In the genomic region with DNA sequence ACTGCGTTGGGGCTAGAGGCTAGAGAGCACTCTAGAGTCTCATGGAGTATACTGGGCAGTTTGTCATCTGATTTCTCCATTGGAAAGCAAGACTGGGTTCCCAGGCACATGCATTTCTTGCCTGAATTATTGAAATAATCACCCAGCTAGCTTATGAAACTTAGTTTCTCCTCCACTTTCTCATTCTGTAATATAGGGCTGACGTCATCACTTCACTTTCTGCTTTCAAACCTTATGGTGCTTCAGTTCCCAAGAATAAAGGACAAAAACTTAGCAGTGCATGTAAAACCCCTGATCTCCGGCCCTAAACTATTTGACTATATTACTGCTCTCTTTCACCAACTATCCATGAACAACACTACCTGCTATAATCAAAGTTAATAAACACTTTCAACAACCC, we compare ENCODE assay signal across 37 cellular contexts.
"Had no signal": no experiment of that assay in that cellular context is flagged by ENCODE, and none has a peak within 500 bp of the region (broad histone marks: within the 10 kb centered on the region; RNA-seq: fewer than 3 reads in every experiment).

No MANE protein-coding gene starts in this region.

- FAIRE-seq: astrocyte, TTC549 had no signal

- H3K27me3 ChIP-seq: adrenal gland, body of pancreas, brain microvascular endothelial cell had no signal

- H3K4me1 Mint-ChIP-seq: activated B cell treated with CpG ODN at 0.5 μM for 24 hours had no signal

- H3K36me3 Mint-ChIP-seq: activated CD4-positive, alpha-beta memory T cell treated with anti-CD3 and anti-CD28 coated beads for 36 hours; activated naive CD4-positive, alpha-beta T cell treated with anti-CD3 and anti-CD28 coated beads, Interleukin-2, amount 50 U/mL, for 72 hours; activated naive CD8-positive, alpha-beta T cell treated with anti-CD3 and anti-CD28 coated beads for 36 hours had no signal

- DNase-seq: activated B cell treated with CpG ODN at 0.5 μM for 24 hours; activated CD4-positive, alpha-beta memory T cell treated with anti-CD3 and anti-CD28 coated beads for 36 hours; activated CD4-positive, alpha-beta T cell treated with anti-CD3 and anti-CD28 coated beads for 4 hours; activated CD4-positive, alpha-beta T cell treated with anti-CD3 and anti-CD28 coated beads, Interleukin-2, amount 10 ng/mL, durations not matched to agents 24 days and 14 days; activated CD4-positive, alpha-beta T cell treated with anti-CD3 and anti-CD28 coated beads, Interleukin-2, amount 50 U/mL, for 1 hour; activated CD4-positive, alpha-beta T cell treated with anti-CD3 and anti-CD28 coated beads, Interleukin-2, amount 50 U/mL, for 4 hours; activated CD4-positive, CD25-positive, alpha-beta regulatory T cell treated with anti-CD3 and anti-CD28 coated beads, Interleukin-2, amount 50 U/mL, for 72 hours; activated CD8-positive, alpha-beta memory T cell treated with anti-CD3 and anti-CD28 coated beads, Interleukin-2, amount 50 U/mL, for 4 hours; activated CD8-positive, alpha-beta T cell treated with anti-CD3 and anti-CD28 coated beads for 36 hours; activated effector memory CD4-positive, alpha-beta T cell treated with anti-CD3 and anti-CD28 coated beads, Interleukin-2, amount 50 U/mL, for 16 hours; activated gamma-delta T cell treated with Interleukin-2 at 50 U/mL for 16 hours; activated naive CD4-positive, alpha-beta T cell; activated naive CD4-positive, alpha-beta T cell treated with anti-CD3 and anti-CD28 coated beads for 36 hours; activated naive CD4-positive, alpha-beta T cell treated with anti-CD3 and anti-CD28 coated beads, Interleukin-2, amount 50 U/mL, for 16 hours; activated naive CD8-positive, alpha-beta T cell treated with anti-CD3 and anti-CD28 coated beads for 36 hours; activated T-cell treated with anti-CD3 and anti-CD28 coated beads for 4 hours; activated T-cell treated with anti-CD3 and anti-CD28 coated beads, Interleukin-2, amount 50 U/mL, for 1 hour; activated T-cell treated with anti-CD3 and anti-CD28 coated beads, Interleukin-2, amount 50 U/mL, for 4 hours; activated T-cell treated with anti-CD3 and anti-CD28 coated beads, Interleukin-2, amount 50 U/mL, for 72 hours; adrenal gland; amniotic stem cell; aorta; body of pancreas; brain microvascular endothelial cell; central memory CD4-positive, alpha-beta T cell; cerebellar nuclear complex; T-helper 1 cell; T-helper 9 cell had no signal

- H3K36me3 ChIP-seq: adrenal gland, brain microvascular endothelial cell, breast epithelium had no signal

- H3K27ac Mint-ChIP-seq: activated B cell treated with CpG ODN at 0.5 μM for 24 hours; activated CD4-positive, alpha-beta memory T cell treated with anti-CD3 and anti-CD28 coated beads for 36 hours; activated CD4-positive, alpha-beta T cell treated with anti-CD3 and anti-CD28 coated beads, Interleukin-2, amount 10 ng/mL, durations not matched to agents 24 days and 14 days; activated CD8-positive, alpha-beta T cell treated with anti-CD3 and anti-CD28 coated beads for 36 hours; activated naive CD4-positive, alpha-beta T cell treated with anti-CD3 and anti-CD28 coated beads for 36 hours; activated naive CD4-positive, alpha-beta T cell treated with anti-CD3 and anti-CD28 coated beads, Interleukin-2, amount 50 U/mL, for 72 hours; activated naive CD8-positive, alpha-beta T cell treated with anti-CD3 and anti-CD28 coated beads for 36 hours; activated T-cell treated with anti-CD3 and anti-CD28 coated beads, Interleukin-2, amount 50 U/mL, for 72 hours; activated T-helper 1 cell treated with anti-CD3 and anti-CD28 coated beads, Interleukin-12 subunit alpha, Interleukin-12 subunit beta, Interleukin-2, Interleukin-4 antibody, amounts not matched to agents 30 ng/mL and 10 ng/mL and 1 ng/mL, durations not matched to agents 14 hours and 24 hours and 36 hours; activated T-helper 17 cell treated with anti-CD3 and anti-CD28 coated beads, Interleukin-2, amount 50 U/mL, for 72 hours; T-helper 1 cell treated with Interleukin-12 subunit alpha and Interleukin-12 subunit beta and Interleukin-4 antibody, amounts not matched to agents 30 μg/mL and 1 μg/mL, for 36 hours; T-helper 2 cell treated with Interferon-gamma antibody and Interleukin-4, amounts not matched to agents 5 μg/mL and 100 μg/mL, for 36 hours had no signal

- H3K4me3 Mint-ChIP-seq: activated B cell treated with CpG ODN at 0.5 μM for 24 hours; activated CD4-positive, alpha-beta memory T cell treated with anti-CD3 and anti-CD28 coated beads for 36 hours; activated CD4-positive, alpha-beta T cell treated with anti-CD3 and anti-CD28 coated beads, Interleukin-2, amount 10 ng/mL, durations not matched to agents 24 days and 14 days; activated CD8-positive, alpha-beta T cell treated with anti-CD3 and anti-CD28 coated beads for 36 hours; activated naive CD4-positive, alpha-beta T cell treated with anti-CD3 and anti-CD28 coated beads for 36 hours; activated naive CD8-positive, alpha-beta T cell treated with anti-CD3 and anti-CD28 coated beads for 36 hours; activated T-cell treated with anti-CD3 and anti-CD28 coated beads, Interleukin-2, amount 50 U/mL, for 4 hours; activated T-cell treated with anti-CD3 and anti-CD28 coated beads, Interleukin-2, amount 50 U/mL, for 72 hours; activated T-helper 1 cell treated with anti-CD3 and anti-CD28 coated beads, Interleukin-12 subunit alpha, Interleukin-12 subunit beta, Interleukin-2, Interleukin-4 antibody, amounts not matched to agents 30 ng/mL and 10 ng/mL and 1 ng/mL, durations not matched to agents 14 hours and 24 hours and 36 hours; activated T-helper 17 cell treated with anti-CD3 and anti-CD28 coated beads, Interleukin-2, amount 50 U/mL, for 72 hours; T-helper 1 cell treated with Interleukin-12 subunit alpha and Interleukin-12 subunit beta and Interleukin-4 antibody, amounts not matched to agents 30 μg/mL and 1 μg/mL, for 36 hours; T-helper 2 cell treated with Interferon-gamma antibody and Interleukin-4, amounts not matched to agents 5 μg/mL and 100 μg/mL, for 36 hours had no signal

- H3K4me1 ChIP-seq: adrenal gland, body of pancreas, breast epithelium had no signal

- ATAC-seq: activated CD8-positive, alpha-beta T cell treated with anti-CD3 and anti-CD28 coated beads for 36 hours; activated naive CD4-positive, alpha-beta T cell treated with anti-CD3 and anti-CD28 coated beads, Interleukin-2, amount 50 U/mL, for 72 hours; activated T-cell treated with anti-CD3 and anti-CD28 coated beads, Interleukin-2, amount 50 U/mL, for 4 hours; activated T-cell treated with anti-CD3 and anti-CD28 coated beads, Interleukin-2, amount 50 U/mL, for 72 hours; activated T-helper 17 cell treated with anti-CD3 and anti-CD28 coated beads, Interleukin-2, amount 50 U/mL, for 72 hours; body of pancreas had no signal

- H3K4me3 ChIP-seq: adrenal gland, body of pancreas, breast epithelium had no signal

- H3K27ac ChIP-seq: adrenal gland, body of pancreas, brain microvascular endothelial cell, breast epithelium, VCaP had no signal

- H3K9me3 Mint-ChIP-seq: activated B cell treated with CpG ODN at 0.5 μM for 24 hours; activated CD4-positive, alpha-beta memory T cell treated with anti-CD3 and anti-CD28 coated beads for 36 hours; activated CD4-positive, alpha-beta T cell treated with anti-CD3 and anti-CD28 coated beads, Interleukin-2, amount 10 ng/mL, durations not matched to agents 24 days and 14 days; activated CD8-positive, alpha-beta T cell treated with anti-CD3 and anti-CD28 coated beads for 36 hours; activated naive CD4-positive, alpha-beta T cell treated with anti-CD3 and anti-CD28 coated beads for 36 hours; activated naive CD4-positive, alpha-beta T cell treated with anti-CD3 and anti-CD28 coated beads, Interleukin-2, amount 50 U/mL, for 72 hours; activated naive CD8-positive, alpha-beta T cell treated with anti-CD3 and anti-CD28 coated beads for 36 hours; activated T-cell treated with anti-CD3 and anti-CD28 coated beads, Interleukin-2, amount 50 U/mL, for 4 hours; activated T-cell treated with anti-CD3 and anti-CD28 coated beads, Interleukin-2, amount 50 U/mL, for 72 hours; activated T-helper 1 cell treated with anti-CD3 and anti-CD28 coated beads, Interleukin-12 subunit alpha, Interleukin-12 subunit beta, Interleukin-2, Interleukin-4 antibody, amounts not matched to agents 30 ng/mL and 10 ng/mL and 1 ng/mL, durations not matched to agents 14 hours and 24 hours and 36 hours; activated T-helper 17 cell treated with anti-CD3 and anti-CD28 coated beads, Interleukin-2, amount 50 U/mL, for 72 hours; T-helper 1 cell treated with Interleukin-12 subunit alpha and Interleukin-12 subunit beta and Interleukin-4 antibody, amounts not matched to agents 30 μg/mL and 1 μg/mL, for 36 hours; T-helper 2 cell treated with Interferon-gamma antibody and Interleukin-4, amounts not matched to agents 5 μg/mL and 100 μg/mL, for 36 hours had no signal

- H3K9me3 ChIP-seq: adrenal gland, body of pancreas, breast epithelium had no signal
